1 cellular context compared by ENCODE assay signal in genomic region chr3:126350502-126351085, GRCh38.
TF ChIP-seq lines count a peak whose summit lies in the region.

No MANE protein-coding gene starts in this region.

TF ChIP-seq in K562, 482 proteins besides CTCF, POLR2A, EP300 and RAD21:
- no peak for TF ChIP-seq ZNF449 (CRISPR knock-in tag; IDR thresholded peaks at IDR 0.05)
- 0 out of 2 replicates have a peak, but pooled peaks have one; percentile 23 for TF ChIP-seq POLR2G (IDR thresholded peaks at IDR 0.05; ENCODE audit: low read depth, low read length)
